In genomic region chr10:29257106-29257783, GRCh38 we compare ENCODE assay signal across 12 cellular contexts. TPM values are rescaled to one million over a fixed set of nuclear protein-coding genes. Genes with fewer than 3 reads are reported as not detected.
DNase-seq lines count a peak whose midpoint lies in the region; ATAC-seq and TF ChIP-seq lines count a peak whose summit lies in the region.
"Had no signal": no experiment of that assay in that cellular context is flagged by ENCODE, and none has a peak within 500 bp of the region (broad histone marks: within the 10 kb centered on the region; RNA-seq: fewer than 3 reads in every experiment).

No MANE protein-coding gene starts in this region.

- H3K27me3 Mint-ChIP-seq in activated naive CD4-positive, alpha-beta T cell treated with anti-CD3 and anti-CD28 coated beads, Interleukin-2, amount 10 ng/mL, durations not matched to agents 7 days and 5 days, result peaks cover 11% of the 10 kb centered on the region

- H3K9me3 ChIP-seq in skeletal muscle tissue (ENCODE audit: control insufficient read depth in 3 of 3, low read length in 3 of 3), result no peaks in the 10 kb centered on the region

- DNase-seq in HCEC 1CT, result peak; percentile 72
- peak; percentile 22 for DNase-seq in SW480 (ENCODE audit: low spot score)
- peak; percentile 67 for DNase-seq in left cardiac atrium
- DNase-seq in dorsolateral prefrontal cortex, result no peak
- no peak for DNase-seq in DMS 273 treated with DMSO at 0.1 percent for 48 hours (lab: John Stamatoyannopoulos, UW)
- DNase-seq in activated naive CD4-positive, alpha-beta T cell treated with anti-CD3 and anti-CD28 coated beads, Interleukin-2, amount 10 ng/mL, durations not matched to agents 7 days and 5 days, result no peak
- DNase-seq: activated CD4-positive, alpha-beta T cell treated with anti-CD3 and anti-CD28 coated beads for 1 hour; effector memory CD8-positive, alpha-beta T cell; NCI-H2081; stimulated activated naive CD4-positive, alpha-beta T cell treated with Interleukin-2 at 50 U/mL for 16 hours had no signal

- CTCF ChIA-PET in activated naive CD4-positive, alpha-beta T cell treated with anti-CD3 and anti-CD28 coated beads, Interleukin-2, amount 10 ng/mL, durations not matched to agents 7 days and 5 days (lab: Charles Lee), result no interaction called here

- intact Hi-C loops in left cardiac atrium (cut with DNase I) (no loop called here), dorsolateral prefrontal cortex (cut with DNase I) (no loop called here)

- no peak overlapping the region for H3K4me3 Mint-ChIP-seq in activated naive CD4-positive, alpha-beta T cell treated with anti-CD3 and anti-CD28 coated beads, Interleukin-2, amount 10 ng/mL, durations not matched to agents 7 days and 5 days
- H3K4me3 Mint-ChIP-seq: effector memory CD8-positive, alpha-beta T cell had no signal

- H3K36me3 Mint-ChIP-seq in activated naive CD4-positive, alpha-beta T cell treated with anti-CD3 and anti-CD28 coated beads, Interleukin-2, amount 10 ng/mL, durations not matched to agents 7 days and 5 days, result no peaks in the 10 kb centered on the region

- H3K9me3 Mint-ChIP-seq in activated naive CD4-positive, alpha-beta T cell treated with anti-CD3 and anti-CD28 coated beads, Interleukin-2, amount 10 ng/mL, durations not matched to agents 7 days and 5 days, result no peaks in the 10 kb centered on the region

- H3K27ac ChIP-seq in skeletal muscle tissue (ENCODE audit: low read depth, low read length) (peak overlapping the region; percentile 57), dorsolateral prefrontal cortex (peak overlapping the region in 6 of 59 donors; percentile 10 to 68 (median 31))

- H3K27me3 ChIP-seq in skeletal muscle tissue (ENCODE audit: control insufficient read depth in 3 of 3, insufficient read depth in 3 of 3, low read length in 3 of 3) (peaks cover 0 to 14% (median 0%) of the 10 kb centered on the region in 3 donors), dorsolateral prefrontal cortex (peaks cover 0 to 8% (median 0%) of the 10 kb centered on the region in 45 donors)

- no peaks in the 10 kb centered on the region for H3K36me3 ChIP-seq in skeletal muscle tissue (ENCODE audit: control insufficient read depth in 3 of 3, insufficient read depth in 3 of 3, low read length in 3 of 3)

- no peak for TF ChIP-seq CTCF in dorsolateral prefrontal cortex (IDR thresholded peaks at IDR 0.05 in 54 of 56, conservative IDR thresholded peaks at IDR 0.05 in 2 of 56; ENCODE audit: low read depth in 1 of 56, partially characterized antibody in 56 of 56)

- H3K4me1 ChIP-seq in skeletal muscle tissue (ENCODE audit: control insufficient read depth in 3 of 3, insufficient read depth in 3 of 3, low read length in 3 of 3), result peaks cover 12 to 20% (median 12%) of the 10 kb centered on the region in 3 donors

- H3K4me3 ChIP-seq in skeletal muscle tissue (ENCODE audit: low read length in 3 of 3) (peak overlapping the region in 2 of 3 donors; percentile 27 to 33), dorsolateral prefrontal cortex (no peak overlapping the region)

- no peaks in the 10 kb centered on the region for H3K4me1 Mint-ChIP-seq in activated naive CD4-positive, alpha-beta T cell treated with anti-CD3 and anti-CD28 coated beads, Interleukin-2, amount 10 ng/mL, durations not matched to agents 7 days and 5 days

- peak overlapping the region in 1 of 3 donors; percentile 36 for H3K9ac ChIP-seq in skeletal muscle tissue (ENCODE audit: low read depth in 1 of 3, low read length in 3 of 3)

- H3K27ac Mint-ChIP-seq in activated naive CD4-positive, alpha-beta T cell treated with anti-CD3 and anti-CD28 coated beads, Interleukin-2, amount 10 ng/mL, durations not matched to agents 7 days and 5 days, result no peak overlapping the region
- H3K27ac Mint-ChIP-seq: effector memory CD8-positive, alpha-beta T cell had no signal

- ATAC-seq in left cardiac atrium (peak; percentile 83 to 84), GM21381 (IDR thresholded peaks at IDR 0.05; ENCODE audit: unreplicated experiment) (no peak)
- ATAC-seq: effector memory CD8-positive, alpha-beta T cell had no signal

RNA-seq across cellular contexts. Expression of gene LYZL1, which starts 31.6 kb away (rescaled TPM):
- total RNA-seq in left cardiac atrium (not detected), skeletal muscle tissue (not detected), dorsolateral prefrontal cortex (not detected)

Comparison
In these comparisons a context has a peak if more than half of its experiments do, and no peak if none do; other contexts are left out.
1. DNase-seq: peak in HCEC 1CT (single experiment), SW480 (single experiment) and left cardiac atrium (single experiment); none in dorsolateral prefrontal cortex (0 of 10), DMS 273 treated with DMSO at 0.1 percent for 48 hours (single experiment) and activated naive CD4-positive, alpha-beta T cell treated with anti-CD3 and anti-CD28 coated beads, Interleukin-2, amount 10 ng/mL, durations not matched to agents 7 days and 5 days (single experiment).
2. H3K4me3 ChIP-seq: peak in skeletal muscle tissue (2 of 3); none in dorsolateral prefrontal cortex (0 of 59).